18 cellular contexts compared by ENCODE assay signal in genomic region chr1:175885247-175885646, GRCh38.
DNase-seq lines count a peak whose midpoint lies in the region; TF ChIP-seq lines count a peak whose summit lies in the region.
"Had no signal": no experiment of that assay in that cellular context is flagged by ENCODE, and none has a peak within 500 bp of the region (broad histone marks: within the 10 kb centered on the region; RNA-seq: fewer than 3 reads in every experiment).

No MANE protein-coding gene starts in this region.

- TF ChIP-seq CTCF in AG10803 (conservative IDR thresholded peaks at IDR 0.05; ENCODE audit: low read length), result no peak
- no peak for TF ChIP-seq CTCF in ascending aorta (IDR thresholded peaks at IDR 0.05)
- TF ChIP-seq CTCF in fibroblast of the aortic adventitia (IDR thresholded peaks at IDR 0.05; ENCODE audit: insufficient read depth, low read length), result no peak

- H3K4me3 ChIP-seq in AG10803 (ENCODE audit: low read length) (no peak overlapping the region), ascending aorta (no peak overlapping the region), fibroblast of the aortic adventitia (ENCODE audit: low read depth, low read length) (no peak overlapping the region)
- H3K4me3 ChIP-seq: colonic mucosa, heart left ventricle, pancreas had no signal

- DNase-seq in AG10803 (ENCODE audit: low read depth) (peak; percentile 60), ascending aorta (ENCODE audit: low spot score in 2 of 2) (no peak), fibroblast of the aortic adventitia (ENCODE audit: low read depth) (peak; percentile 52), pons (ENCODE audit: low spot score) (peak; percentile 66), NCI-H510A treated with DMSO at 0.1 percent for 48 hours (lab: John Stamatoyannopoulos, UW) (no peak), NCI-H345 treated with DMSO at 0.1 percent for 48 hours (lab: John Stamatoyannopoulos, UW; ENCODE audit: unreplicated experiment) (no peak), GDM1 (lab: John Stamatoyannopoulos, UW) (no peak), retina (no peak)
- DNase-seq: activated CD4-positive, alpha-beta T cell treated with anti-CD3 and anti-CD28 coated beads, Interleukin-2, amount 50 U/mL, for 48 hours; activated naive CD8-positive, alpha-beta T cell treated with anti-CD3 and anti-CD28 coated beads, Interleukin-2, amount 10 ng/mL, durations not matched to agents 7 days and 5 days; colonic mucosa; H9; heart left ventricle; NCI-H1436 treated with DMSO at 0.1 percent for 48 hours; NCI-H446; pancreas; stimulated activated naive CD4-positive, alpha-beta T cell treated with Interleukin-2 at 50 U/mL for 16 hours had no signal

- H3K4me1 ChIP-seq in ascending aorta, result peaks cover 7 to 39% of the 10 kb centered on the region in 2 donors
- H3K4me1 ChIP-seq: colonic mucosa, pancreas had no signal

- peak overlapping the region; percentile 89 to 91 for H3K27ac ChIP-seq in ascending aorta
- H3K27ac ChIP-seq: colonic mucosa, epithelial cell of prostate, heart left ventricle, pancreas had no signal

- H3K9me3 ChIP-seq in ascending aorta, result no peaks in the 10 kb centered on the region
- H3K9me3 ChIP-seq: colonic mucosa, heart left ventricle, pancreas had no signal

- intact Hi-C loops in ascending aorta (cut with DNase I), result loop anchor here (2.0 to 10.0 kb wide), 3 partner anchors 66 to 860 kb away; partner anchors contain the start of gene MRPS14

- no peaks in the 10 kb centered on the region for H3K27me3 ChIP-seq in ascending aorta
- H3K27me3 ChIP-seq: colonic mucosa, heart left ventricle, pancreas had no signal

- no peaks in the 10 kb centered on the region for H3K36me3 ChIP-seq in ascending aorta
- H3K36me3 ChIP-seq: colonic mucosa, heart left ventricle, pancreas had no signal

Comparison
In these comparisons a context has a peak if more than half of its experiments do, and no peak if none do; other contexts are left out.
1. DNase-seq: peak in AG10803 (single experiment), fibroblast of the aortic adventitia (single experiment) and pons (single experiment); none in ascending aorta (0 of 2), NCI-H510A treated with DMSO at 0.1 percent for 48 hours (single experiment), NCI-H345 treated with DMSO at 0.1 percent for 48 hours (single experiment), GDM1 (single experiment) and retina (single experiment).